ENCODE assay signal across 25 cellular contexts in the genomic region with DNA sequence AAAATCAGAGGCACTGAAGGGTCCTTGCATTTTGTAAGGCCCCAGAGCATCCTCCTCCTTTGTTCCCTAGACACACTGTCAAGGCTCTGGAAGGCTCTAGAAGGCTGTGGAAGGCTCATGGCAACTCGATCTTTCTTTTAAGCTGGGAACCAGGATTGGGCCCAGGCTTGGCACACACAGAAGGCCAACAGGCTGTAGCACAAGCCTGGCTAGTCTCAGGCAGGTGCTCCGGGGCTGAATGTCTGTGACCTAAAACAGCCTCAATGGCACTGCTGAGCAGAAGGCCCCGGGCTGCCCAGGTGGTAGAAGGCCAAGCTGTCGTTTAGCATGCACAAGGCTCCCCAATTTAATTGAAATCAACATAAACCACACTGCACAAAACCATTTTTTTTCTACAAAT.
"Had no signal": no experiment of that assay in that cellular context is flagged by ENCODE, and none has a peak within 500 bp of the region (broad histone marks: within the 10 kb centered on the region; RNA-seq: fewer than 3 reads in every experiment).

No MANE protein-coding gene starts in this region.

- ATAC-seq: activated CD4-positive, CD25-positive, alpha-beta regulatory T cell treated with anti-CD3 and anti-CD28 coated beads, Interleukin-2, amount 50 U/mL, for 24 hours; left cardiac atrium; left ventricle myocardium superior; naive thymus-derived CD8-positive, alpha-beta T cell; right cardiac atrium; stimulated activated memory B cell treated with anti-CD40 and anti-IgM and Interleukin-4, amounts not matched to agents 10 μg/mL and 1 μg/mL and 100 μg/mL, for 72 hours; stimulated activated naive CD8-positive, alpha-beta T cell treated with anti-CD3 and anti-CD28 coated beads, Interleukin-15, amount 100 ng/mL, for 72 hours had no signal

- DNase-seq: activated CD4-positive, alpha-beta T cell treated with anti-CD3 and anti-CD28 coated beads for 48 hours; activated CD4-positive, alpha-beta T cell treated with anti-CD3 and anti-CD28 coated beads, Interleukin-2, amount 50 U/mL, for 48 hours; activated CD8-positive, alpha-beta memory T cell treated with anti-CD3 and anti-CD28 coated beads for 24 hours; activated effector memory CD4-positive, alpha-beta T cell treated with anti-CD3 and anti-CD28 coated beads, Interleukin-2, amount 50 U/mL, for 16 hours; activated naive CD4-positive, alpha-beta T cell treated with anti-CD3 and anti-CD28 coated beads for 36 hours; activated naive CD8-positive, alpha-beta T cell treated with anti-CD3 and anti-CD28 coated beads for 36 hours; brain microvascular endothelial cell; effector memory CD4-positive, alpha-beta T cell; islet precursor cell; left cardiac atrium; left ventricle myocardium superior; naive thymus-derived CD8-positive, alpha-beta T cell; nucleus accumbens; right cardiac atrium; stimulated activated CD4-positive, alpha-beta T cell treated with anti-CD3 and anti-CD28 coated beads, Interleukin-12 subunit alpha, Interleukin-12 subunit beta, amount 100 ng/mL, for 4 hours; stimulated activated CD4-positive, alpha-beta T cell treated with anti-CD3 and anti-CD28 coated beads, Interleukin-4, amount 100 ng/mL, for 24 hours; stimulated activated naive CD8-positive, alpha-beta T cell treated with anti-CD3 and anti-CD28 coated beads, Interleukin-15, amount 100 ng/mL, for 72 hours; SW 1271; T-helper 9 cell; WERI-Rb-1 had no signal

- H3K4me3 ChIP-seq: ascending aorta, vagina had no signal

- H3K4me1 ChIP-seq: parathyroid adenoma had no signal

- H2AFZ ChIP-seq: parathyroid adenoma had no signal

- H3K36me3 ChIP-seq: ascending aorta, brain microvascular endothelial cell, vagina, WERI-Rb-1 had no signal

- H3K9me3 ChIP-seq: ascending aorta, vagina had no signal

- H3K79me2 ChIP-seq: parathyroid adenoma had no signal

- H3K27ac ChIP-seq: ascending aorta, brain microvascular endothelial cell, parathyroid adenoma, WERI-Rb-1 had no signal

- H3K27me3 ChIP-seq: ascending aorta, vagina had no signal
